In genomic region chr7:48389977-48390376, GRCh38 we compare ENCODE assay signal across 12 cellular contexts.
DNase-seq lines count a peak whose midpoint lies in the region; ATAC-seq and TF ChIP-seq lines count a peak whose summit lies in the region.
"Had no signal": no experiment of that assay in that cellular context is flagged by ENCODE, and none has a peak within 500 bp of the region (broad histone marks: within the 10 kb centered on the region; RNA-seq: fewer than 3 reads in every experiment).

No MANE protein-coding gene starts in this region.

- no peaks in the 10 kb centered on the region for H3K36me3 ChIP-seq in RWPE2 (ENCODE audit: low read depth)
- H3K36me3 ChIP-seq in hepatocyte (replicated peaks; ENCODE audit: insufficient read depth, low read depth): no peaks in the 10 kb centered on the region

- 53% methylated on average over 2 of the region's 2 CpGs for WGBS in hepatocyte (ENCODE audit: low lambda C conversion rate, missing lambda C conversion rate)

- DNase-seq in AG10803 (ENCODE audit: low read depth) (peak; percentile 56), RWPE2 (ENCODE audit: low spot score) (no peak), hepatocyte (ENCODE audit: low spot score) (peak; percentile 24), COLO829 (ENCODE audit: low spot score) (no peak)
- DNase-seq: cortex of kidney, kidney, NCI-H1417 had no signal

- no peaks in the 10 kb centered on the region for H3K9me2 ChIP-seq in hepatocyte (replicated peaks; ENCODE audit: insufficient read depth)

- H3K4me1 ChIP-seq in RWPE2 (ENCODE audit: insufficient read depth, poor library complexity, severe bottlenecking) (peaks cover 15% of the 10 kb centered on the region), hepatocyte (ENCODE audit: insufficient read depth) (no peaks in the 10 kb centered on the region)

- H3K4me3 ChIP-seq in AG10803 (ENCODE audit: low read length) (no peak overlapping the region), RWPE2 (ENCODE audit: severe bottlenecking) (no peak overlapping the region), hepatocyte (no peak overlapping the region)

- no peak for TF ChIP-seq CTCF in AG10803 (conservative IDR thresholded peaks at IDR 0.05; ENCODE audit: low read length)
- TF ChIP-seq CTCF in RWPE2 (IDR thresholded peaks at IDR 0.05; ENCODE audit: poor library complexity, severe bottlenecking): no peak
- TF ChIP-seq CTCF in hepatocyte (IDR thresholded peaks at IDR 0.05; ENCODE audit: poor library complexity): no peak

- no peaks in the 10 kb centered on the region for H3K27me3 ChIP-seq in RWPE2 (ENCODE audit: insufficient read depth, poor library complexity, severe bottlenecking)
- H3K27me3 ChIP-seq in hepatocyte: no peaks in the 10 kb centered on the region

- no peaks in the 10 kb centered on the region for H4K20me1 ChIP-seq in hepatocyte (ENCODE audit: insufficient read depth, poor library complexity, severe bottlenecking)

- no peak overlapping the region for H3K4me2 ChIP-seq in hepatocyte

- no peaks in the 10 kb centered on the region for H3K9me3 ChIP-seq in RWPE2 (ENCODE audit: severe bottlenecking)
- no peaks in the 10 kb centered on the region for H3K9me3 ChIP-seq in hepatocyte (ENCODE audit: low read depth)

- H3K27ac ChIP-seq in RWPE2 (ENCODE audit: poor library complexity, severe bottlenecking) (peak overlapping the region; percentile 39), hepatocyte (no peak overlapping the region)

- ATAC-seq in HG02852 (IDR thresholded peaks at IDR 0.05; ENCODE audit: unreplicated experiment) (peak; percentile 48), RWPE2 (ENCODE audit: low read depth) (peak; percentile 93), GM21423 (IDR thresholded peaks at IDR 0.05; ENCODE audit: unreplicated experiment) (no peak), HG02623 (IDR thresholded peaks at IDR 0.05; ENCODE audit: unreplicated experiment) (no peak), GM18873 (IDR thresholded peaks at IDR 0.05; ENCODE audit: low FRiP score, unreplicated experiment) (no peak)
- ATAC-seq: stimulated activated memory B cell treated with anti-CD40 and anti-IgM and Interleukin-4, amounts not matched to agents 10 μg/mL and 1 μg/mL and 100 μg/mL, for 72 hours had no signal

- no peak overlapping the region for H2AFZ ChIP-seq in hepatocyte

- H3K79me2 ChIP-seq in hepatocyte: no peaks in the 10 kb centered on the region

Comparison
In these comparisons a context has a peak if more than half of its experiments do, and no peak if none do; other contexts are left out.
1. DNase-seq: peak in AG10803 (single experiment) and hepatocyte (single experiment); none in RWPE2 (single experiment) and COLO829 (single experiment).
2. ATAC-seq: peak in HG02852 (single experiment) and RWPE2 (single experiment); none in GM21423 (single experiment), HG02623 (single experiment) and GM18873 (single experiment).